24 cellular contexts compared by ENCODE assay signal in genomic region chrX:117335209-117335608, GRCh38.
"Had no signal": no experiment of that assay in that cellular context is flagged by ENCODE, and none has a peak within 500 bp of the region (broad histone marks: within the 10 kb centered on the region; RNA-seq: fewer than 3 reads in every experiment).

No MANE protein-coding gene starts in this region.

- H3K27ac ChIP-seq: KMS-11, SJSA1, SK-N-MC had no signal

- ATAC-seq: K562 had no signal

- H3K4me3 ChIP-seq: K562, SJSA1, SK-N-MC had no signal

- FAIRE-seq: K562, RCC 7860 had no signal

- H3K4me1 ChIP-seq: SJSA1 had no signal

- H3K9me3 ChIP-seq: SJSA1 had no signal

- H3K27me3 ChIP-seq: SJSA1 had no signal

- H3K36me3 Mint-ChIP-seq: IgD-negative memory B cell had no signal

- H3K4me3 Mint-ChIP-seq: IgD-negative memory B cell had no signal

- H3K27ac Mint-ChIP-seq: IgD-negative memory B cell had no signal

- H3K4me1 Mint-ChIP-seq: IgD-negative memory B cell had no signal

- H3K27me3 Mint-ChIP-seq: IgD-negative memory B cell had no signal

- H3K36me3 ChIP-seq: SJSA1 had no signal

- DNase-seq: Kasumi-1, NCI-H1092, NCI-H1105 treated with DMSO at 0.1 percent for 48 hours, NCI-H1417 treated with DMSO at 0.1 percent for 48 hours, NCI-H146, NCI-H1694 treated with DMSO at 0.1 percent for 48 hours, NCI-H1930, NCI-H2081, NCI-H2107, NCI-H2227 treated with DMSO at 0.1 percent for 48 hours, NCI-H446, NCI-H510A, NCI-H524 treated with DMSO at 0.1 percent for 48 hours, NCI-H69, NCI-H774, Right ventricle myocardium superior, RPMI8226, SIG-M5 had no signal
